ENCODE assay signal across 18 cellular contexts in the genomic region with DNA sequence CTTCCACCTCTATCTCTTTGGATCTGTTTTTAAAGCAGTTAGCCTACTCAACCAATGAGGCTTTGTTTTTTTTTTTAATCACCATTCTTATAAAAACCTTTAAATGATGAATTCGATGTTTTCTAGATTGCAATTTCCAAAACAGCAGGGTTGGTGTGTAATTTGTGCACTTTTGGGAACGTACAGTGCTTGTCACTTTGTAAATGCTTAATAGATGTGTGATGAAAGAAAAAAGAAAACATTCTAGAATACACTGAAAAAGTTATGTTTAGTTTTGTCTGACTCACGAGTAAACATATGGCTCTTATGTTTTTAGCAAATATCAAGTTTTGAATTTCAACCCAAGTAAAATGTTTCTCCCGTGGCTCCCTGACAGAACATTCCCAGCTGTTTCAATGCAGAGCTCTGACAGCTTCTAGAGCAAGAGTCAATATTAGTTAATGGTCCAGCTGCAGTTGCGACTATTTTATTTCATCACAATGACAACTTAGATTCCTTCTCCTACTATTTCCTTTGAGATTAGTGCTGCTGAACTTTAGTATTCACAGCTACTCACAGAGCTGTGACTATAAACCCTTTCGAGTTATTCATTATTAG.
A peak's percentile ranks its signal among the peaks of the same experiment; 100 is the strongest.
DNase-seq lines count a peak whose midpoint lies in the region; ATAC-seq, FAIRE-seq and TF ChIP-seq lines count a peak whose summit lies in the region.
"Had no signal": no experiment of that assay in that cellular context is flagged by ENCODE, and none has a peak within 500 bp of the region (broad histone marks: within the 10 kb centered on the region; RNA-seq: fewer than 3 reads in every experiment).

No MANE protein-coding gene starts in this region.

- DNase-seq in HepG2 (ENCODE audit: low spot score) (no peak), right lobe of liver (no peak), mucosa of gallbladder (ENCODE audit: low spot score) (peak; percentile 13)
- DNase-seq in stimulated activated CD4-positive, alpha-beta T cell treated with anti-CD3 and anti-CD28 coated beads, Interleukin-4, amount 100 ng/mL, for 4 hours: no peak
- DNase-seq: ACHN; activated CD8-positive, alpha-beta T cell treated with anti-CD3 and anti-CD28 coated beads, Interleukin-2, amount 10 ng/mL, durations not matched to agents 7 days and 5 days; KBM-7; kidney; NCI-H1105 treated with DMSO at 0.1 percent for 48 hours; ovary; stimulated activated naive CD8-positive, alpha-beta T cell treated with anti-CD3 and anti-CD28 coated beads, Interleukin-15, Interleukin-2, amounts not matched to agents 100 U/mL and 50 U/mL, for 24 hours; WERI-Rb-1 had no signal

- CTCF ChIA-PET in HepG2 (lab: Yijun Ruan, JAX; ENCODE audit: low intra/inter-chr PET ratio, low total read pairs): no interaction called here

- H3K27ac ChIP-seq in HepG2 (ENCODE audit: extremely low read length, insufficient read depth, low read length) (no peak overlapping the region), right lobe of liver (no peak overlapping the region)
- H3K27ac ChIP-seq: HL-60, ovary, uterus, WERI-Rb-1 had no signal

- POLR2A ChIA-PET in HepG2 (lab: Yijun Ruan, JAX): no interaction called here

- TF ChIP-seq POLR2A in HepG2 (IDR thresholded peaks at IDR 0.05; ENCODE audit: insufficient read depth in 1 of 2, low read depth in 2 of 2, low read length in 2 of 2) (no peak), right lobe of liver (IDR thresholded peaks at IDR 0.05) (no peak)

- no peak for ATAC-seq in HepG2
- ATAC-seq in right lobe of liver: no peak
- ATAC-seq in HG03175 (IDR thresholded peaks at IDR 0.05; ENCODE audit: unreplicated experiment): no peak
- ATAC-seq in GM18870 (IDR thresholded peaks at IDR 0.05; ENCODE audit: unreplicated experiment): no peak
- ATAC-seq in HG03457 (IDR thresholded peaks at IDR 0.05; ENCODE audit: unreplicated experiment): no peak
- ATAC-seq: activated CD8-positive, alpha-beta T cell treated with anti-CD3 and anti-CD28 coated beads, Interleukin-2, amount 10 ng/mL, durations not matched to agents 7 days and 5 days; stimulated activated naive CD8-positive, alpha-beta T cell treated with anti-CD3 and anti-CD28 coated beads, Interleukin-15, Interleukin-2, amounts not matched to agents 100 U/mL and 50 U/mL, for 24 hours had no signal

- no peak overlapping the region for H3K9ac ChIP-seq in HepG2 (ENCODE audit: insufficient read depth, low read depth, low read length)
- no peak overlapping the region for H3K9ac ChIP-seq in endocrine pancreas (ENCODE audit: control insufficient read depth, insufficient read depth, low read length)

- H3K79me2 ChIP-seq in HepG2 (ENCODE audit: insufficient read depth, low read length): no peaks in the 10 kb centered on the region

- H4K20me1 ChIP-seq in HepG2 (ENCODE audit: insufficient read depth, low read length): no peaks in the 10 kb centered on the region

- H3K9me3 ChIP-seq in HepG2 (ENCODE audit: low read length) (peaks cover 82% of the 10 kb centered on the region), right lobe of liver (no peaks in the 10 kb centered on the region), endocrine pancreas (ENCODE audit: control insufficient read depth, low read length) (no peaks in the 10 kb centered on the region)
- H3K9me3 ChIP-seq: ovary, uterus had no signal

- no peak for TF ChIP-seq EP300 in HepG2 (IDR thresholded peaks at IDR 0.05; ENCODE audit: low read depth in 2 of 2, low read length in 2 of 2)
- TF ChIP-seq EP300 in HepG2 (CRISPR knock-in tag; IDR thresholded peaks at IDR 0.05; ENCODE audit: borderline replicate concordance): no peak

- no peak overlapping the region for H3K4me3 ChIP-seq in HepG2 (replicated peaks in 1 of 3; ENCODE audit: insufficient read depth in 1 of 3, low read depth in 2 of 3, low read length in 3 of 3)
- H3K4me3 ChIP-seq in right lobe of liver: no peak overlapping the region
- H3K4me3 ChIP-seq in endocrine pancreas (ENCODE audit: control insufficient read depth, insufficient read depth, low read length): peak overlapping the region; percentile 60
- H3K4me3 ChIP-seq: ovary, uterus had no signal

- H3K4me1 ChIP-seq in HepG2 (ENCODE audit: insufficient read depth, low read length): no peaks in the 10 kb centered on the region
- H3K4me1 ChIP-seq in right lobe of liver: no peaks in the 10 kb centered on the region
- peaks cover 4% of the 10 kb centered on the region for H3K4me1 ChIP-seq in endocrine pancreas (ENCODE audit: control insufficient read depth, insufficient read depth, low read length)
- H3K4me1 ChIP-seq: uterus had no signal

- TF ChIP-seq CTCF in HepG2 (CRISPR knock-in tag; IDR thresholded peaks at IDR 0.05): no peak
- no peak for TF ChIP-seq CTCF in right lobe of liver (IDR thresholded peaks at IDR 0.05)

- WGBS in HepG2 (ENCODE audit: low lambda C conversion rate): 4% methylated on average over 6 of the region's 6 CpGs
- WGBS in right lobe of liver (ENCODE audit: insufficient coverage, low coverage, low lambda C conversion rate, missing lambda C conversion rate): 37% methylated on average over 6 of the region's 6 CpGs

- TF ChIP-seq RAD21 in HepG2 (CRISPR knock-in tag; IDR thresholded peaks at IDR 0.05): no peak

- H3K36me3 ChIP-seq in HepG2 (replicated peaks in 1 of 2; ENCODE audit: control insufficient read depth in 1 of 2, insufficient read depth in 2 of 2, low read length in 2 of 2): no peaks in the 10 kb centered on the region
- H3K36me3 ChIP-seq in right lobe of liver: no peaks in the 10 kb centered on the region
- H3K36me3 ChIP-seq in endocrine pancreas (ENCODE audit: control insufficient read depth, insufficient read depth, low read length): no peaks in the 10 kb centered on the region
- H3K36me3 ChIP-seq: ovary, uterus, WERI-Rb-1 had no signal

- FAIRE-seq in HepG2 (lab: Jason Lieb, UNC): no peak
- FAIRE-seq: kidney had no signal

- no peaks in the 10 kb centered on the region for H3K27me3 ChIP-seq in HepG2 (ENCODE audit: control insufficient read depth in 1 of 2, insufficient read depth in 2 of 2, low read length in 2 of 2)
- no peaks in the 10 kb centered on the region for H3K27me3 ChIP-seq in right lobe of liver
- H3K27me3 ChIP-seq in endocrine pancreas (ENCODE audit: control insufficient read depth, insufficient read depth, low read length): no peaks in the 10 kb centered on the region
- H3K27me3 ChIP-seq: ovary, uterus had no signal

- no TSS peak for BruUV-seq in HepG2 (replicated peaks; lab: Mats Ljungman, UMichigan)

- no peak overlapping the region for H3K4me2 ChIP-seq in HepG2 (ENCODE audit: low read depth, low read length)

- in situ Hi-C loops in HepG2 (cut with HindIII; ENCODE audit: extremely low pct_ligation_motif_present, low pct_unique_long_range_greater_than_20kb): no loop called here

- intact Hi-C loops in HepG2 (cut with micrococcal nuclease; ENCODE audit: unreplicated experiment) (no loop called here), right lobe of liver (cut with DNase I) (no loop called here)

- H2AFZ ChIP-seq in HepG2 (ENCODE audit: low read length): peak overlapping the region; percentile 5

TF ChIP-seq in HepG2, 621 proteins besides CTCF, POLR2A, EP300 and RAD21 (continues in another document):
- no peak for TF ChIP-seq MED13 (CRISPR knock-in tag; IDR thresholded peaks at IDR 0.05)
- TF ChIP-seq BCL6 (CRISPR knock-in tag; IDR thresholded peaks at IDR 0.05): no peak
- no peak for TF ChIP-seq MTA3 (CRISPR knock-in tag; IDR thresholded peaks at IDR 0.05)
- TF ChIP-seq, protein P1, sequence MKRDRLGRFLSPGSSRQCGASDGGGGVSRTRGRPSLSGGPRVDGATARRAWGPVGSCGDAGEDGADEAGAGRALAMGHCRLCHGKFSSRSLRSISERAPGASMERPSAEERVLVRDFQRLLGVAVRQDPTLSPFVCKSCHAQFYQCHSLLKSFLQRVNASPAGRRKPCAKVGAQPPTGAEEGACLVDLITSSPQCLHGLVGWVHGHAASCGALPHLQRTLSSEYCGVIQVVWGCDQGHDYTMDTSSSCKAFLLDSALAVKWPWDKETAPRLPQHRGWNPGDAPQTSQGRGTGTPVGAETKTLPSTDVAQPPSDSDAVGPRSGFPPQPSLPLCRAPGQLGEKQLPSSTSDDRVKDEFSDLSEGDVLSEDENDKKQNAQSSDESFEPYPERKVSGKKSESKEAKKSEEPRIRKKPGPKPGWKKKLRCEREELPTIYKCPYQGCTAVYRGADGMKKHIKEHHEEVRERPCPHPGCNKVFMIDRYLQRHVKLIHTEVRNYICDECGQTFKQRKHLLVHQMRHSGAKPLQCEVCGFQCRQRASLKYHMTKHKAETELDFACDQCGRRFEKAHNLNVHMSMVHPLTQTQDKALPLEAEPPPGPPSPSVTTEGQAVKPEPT (CRISPR knock-in tag; IDR thresholded peaks at IDR 0.05; ENCODE audit: low read depth): no peak
- TF ChIP-seq HDAC1 (CRISPR knock-in tag; IDR thresholded peaks at IDR 0.05): no peak
- TF ChIP-seq ETV6 (CRISPR knock-in tag; conservative IDR thresholded peaks at IDR 0.05): no peak
- TF ChIP-seq, protein P2, sequence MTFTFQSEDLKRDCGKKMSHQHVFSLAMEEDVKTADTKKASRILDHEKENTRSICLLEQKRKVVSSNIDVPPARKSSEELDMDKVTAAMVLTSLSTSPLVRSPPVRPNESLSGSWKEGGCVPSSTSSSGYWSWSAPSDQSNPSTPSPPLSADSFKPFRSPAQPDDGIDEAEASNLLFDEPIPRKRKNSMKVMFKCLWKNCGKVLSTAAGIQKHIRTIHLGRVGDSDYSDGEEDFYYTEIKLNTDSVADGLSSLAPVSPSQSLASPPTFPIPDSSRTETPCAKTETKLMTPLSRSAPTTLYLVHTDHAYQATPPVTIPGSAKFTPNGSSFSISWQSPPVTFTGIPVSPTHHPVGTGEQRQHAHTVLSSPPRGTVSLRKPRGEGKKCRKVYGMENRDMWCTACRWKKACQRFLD (CRISPR knock-in tag; IDR thresholded peaks at IDR 0.05; ENCODE audit: borderline replicate concordance): no peak
- TF ChIP-seq MIXL1 (CRISPR knock-in tag; IDR thresholded peaks at IDR 0.05): no peak
- TF ChIP-seq, protein P3, sequence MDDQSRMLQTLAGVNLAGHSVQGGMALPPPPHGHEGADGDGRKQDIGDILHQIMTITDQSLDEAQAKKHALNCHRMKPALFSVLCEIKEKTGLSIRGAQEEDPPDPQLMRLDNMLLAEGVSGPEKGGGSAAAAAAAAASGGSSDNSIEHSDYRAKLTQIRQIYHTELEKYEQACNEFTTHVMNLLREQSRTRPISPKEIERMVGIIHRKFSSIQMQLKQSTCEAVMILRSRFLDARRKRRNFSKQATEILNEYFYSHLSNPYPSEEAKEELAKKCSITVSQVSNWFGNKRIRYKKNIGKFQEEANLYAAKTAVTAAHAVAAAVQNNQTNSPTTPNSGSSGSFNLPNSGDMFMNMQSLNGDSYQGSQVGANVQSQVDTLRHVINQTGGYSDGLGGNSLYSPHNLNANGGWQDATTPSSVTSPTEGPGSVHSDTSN (CRISPR knock-in tag; IDR thresholded peaks at IDR 0.05; ENCODE audit: borderline replicate concordance): no peak
- no peak for TF ChIP-seq ZNF709 (CRISPR knock-in tag; IDR thresholded peaks at IDR 0.05)
- no peak for TF ChIP-seq ZNF180 (CRISPR knock-in tag; IDR thresholded peaks at IDR 0.05; ENCODE audit: borderline replicate concordance, low read depth)
